Comparison of ENCODE assay signal across 8 cellular contexts in genomic region chr4:13627606-13628301, GRCh38. TPM values are rescaled to one million over a fixed set of nuclear protein-coding genes. Genes with fewer than 3 reads are reported as not detected.
DNase-seq lines count a peak whose midpoint lies in the region; ATAC-seq and TF ChIP-seq lines count a peak whose summit lies in the region.

TSS of gene BOD1L1 (minus strand) at chr4:13627725. CDS start at chr4:13627587, 138 bp downstream.

- H3K9me3 ChIP-seq in IMR-90 (ENCODE audit: control insufficient read depth, insufficient read depth, low read length) (no peaks in the 10 kb centered on the region), PC-3 (ENCODE audit: low read length) (no peaks in the 10 kb centered on the region), esophagus muscularis mucosa (no peaks in the 10 kb centered on the region), muscle layer of duodenum (ENCODE audit: control insufficient read depth in 1 of 2, low read length in 2 of 2) (no peaks in the 10 kb centered on the region)

- H2BK5ac ChIP-seq in IMR-90 (ENCODE audit: low read depth, low read length, poor library complexity, severe bottlenecking): peak within 1 kb of the TSS; percentile 94

- H3K18ac ChIP-seq in IMR-90 (ENCODE audit: low read depth, low read length): peak within 1 kb of the TSS; percentile 72

- H3K27ac ChIP-seq in IMR-90 (ENCODE audit: insufficient read depth, low read length) (peak within 1 kb of the TSS; percentile 90), PC-3 (ENCODE audit: low read length) (peak within 1 kb of the TSS; percentile 79), esophagus muscularis mucosa (replicated peaks in 1 of 4) (peak within 1 kb of the TSS; percentile 91 to 96 (median 94)), muscle layer of duodenum (ENCODE audit: low read length) (peak within 1 kb of the TSS; percentile 98)

- dilution Hi-C loops in IMR-90 (cut with HindIII; ENCODE audit: low sequenced_read_pairs, unreplicated experiment): no loop called here

- peaks cover 2% of the 10 kb centered on the region; the same call in 1 of the 2 replicates for H3K9me1 ChIP-seq in IMR-90 (ENCODE audit: insufficient read depth, low read length)

- peak within 1 kb of the TSS; percentile 74 for H2AK5ac ChIP-seq in IMR-90 (ENCODE audit: low read depth, low read length)

- no peaks in the 10 kb centered on the region for H4K20me1 ChIP-seq in IMR-90 (ENCODE audit: insufficient read depth, low read length)
- H4K20me1 ChIP-seq in PC-3 (ENCODE audit: low read length): peaks cover 6% of the 10 kb centered on the region; the same call in 1 of the 2 replicates

- peak within 1 kb of the TSS; percentile 97 for H3K14ac ChIP-seq in IMR-90 (replicated peaks; ENCODE audit: low read depth, low read length)

- peak; percentile 91 for ATAC-seq in GM21528 (IDR thresholded peaks at IDR 0.05; ENCODE audit: low FRiP score, unreplicated experiment)
- ATAC-seq in IMR-90 (ENCODE audit: low read depth): peak; percentile 94
- ATAC-seq in PC-3: peak; percentile 88

- peaks cover 7 to 25% of the 10 kb centered on the region in 2 experiments for H3K79me1 ChIP-seq in IMR-90 (ENCODE audit: low read depth in 1 of 2, low read length in 2 of 2)

- DNase-seq in DMS153 treated with DMSO at 0.1 percent for 48 hours (lab: John Stamatoyannopoulos, UW; ENCODE audit: unreplicated experiment) (peak; percentile 47), IMR-90 (peak; percentile 89), PC-3 (peak; percentile 87), esophagus muscularis mucosa (ENCODE audit: extremely low spot score) (peak; percentile 95)
- DNase-seq in activated T-cell treated with anti-CD3 and anti-CD28 coated beads, Interleukin-2, amount 50 U/mL, for 1 hour: peak; percentile 81
- DNase-seq in stimulated activated CD8-positive, alpha-beta memory T cell treated with anti-CD3 and anti-CD28 coated beads, Interleukin-7, amount 100 ng/mL, for 4 hours (ENCODE audit: low read depth in 2 of 2): peak; percentile 56 to 73

- H3K4me2 ChIP-seq in IMR-90 (ENCODE audit: low read depth, low read length) (peak within 1 kb of the TSS; percentile 100), PC-3 (ENCODE audit: low read length) (peak within 1 kb of the TSS; percentile 86)

- H3K27me3 ChIP-seq in IMR-90 (ENCODE audit: control insufficient read depth, insufficient read depth, low read length) (no peaks in the 10 kb centered on the region), PC-3 (ENCODE audit: low read length) (no peaks in the 10 kb centered on the region), esophagus muscularis mucosa (no peaks in the 10 kb centered on the region), muscle layer of duodenum (ENCODE audit: low read depth, low read length) (no peaks in the 10 kb centered on the region)

- H3K79me2 ChIP-seq in PC-3 (ENCODE audit: low read length): peaks cover 45% of the 10 kb centered on the region

- H4K91ac ChIP-seq in IMR-90 (ENCODE audit: insufficient read depth, low read depth, low read length): peak within 1 kb of the TSS; percentile 89

- peak within 1 kb of the TSS; percentile 100 for H2AFZ ChIP-seq in IMR-90 (replicated peaks; ENCODE audit: low read length, poor library complexity)
- H2AFZ ChIP-seq in PC-3 (ENCODE audit: low read length): peak within 1 kb of the TSS; percentile 86

- peak within 1 kb of the TSS; percentile 54; the same call in 1 of the 3 replicates for H2BK15ac ChIP-seq in IMR-90 (ENCODE audit: low read depth, low read length)

- BruUV-seq in IMR-90 (replicated peaks; lab: Mats Ljungman, UMichigan): TSS peak; percentile 97
- TSS peak; percentile 87 for BruUV-seq in PC-3 (replicated peaks; lab: Mats Ljungman, UMichigan)

- in situ Hi-C loops in IMR-90 (cut with MboI; ENCODE audit: low sequenced_read_pairs): loop anchor here (25.0 kb wide), 1 partner anchor 1835 kb away; the partner anchor contains the start of gene CC2D2A

- H4K5ac ChIP-seq in IMR-90 (ENCODE audit: low read depth, low read length): peak within 1 kb of the TSS; percentile 100

- peaks cover 5% of the 10 kb centered on the region for H3K4me1 ChIP-seq in IMR-90 (ENCODE audit: control insufficient read depth, insufficient read depth, low read length)
- peaks cover 15% of the 10 kb centered on the region for H3K4me1 ChIP-seq in PC-3 (ENCODE audit: insufficient read depth, low read length)
- H3K4me1 ChIP-seq in esophagus muscularis mucosa: peaks cover 24 to 46% (median 36%) of the 10 kb centered on the region in 4 donors
- H3K4me1 ChIP-seq in muscle layer of duodenum (ENCODE audit: control insufficient read depth in 1 of 2, insufficient read depth in 2 of 2, low read length in 2 of 2): peaks cover 7 to 31% of the 10 kb centered on the region in 2 donors

- TF ChIP-seq RAD21 in IMR-90 (IDR thresholded peaks at IDR 0.05; ENCODE audit: low read length): peak; percentile 6; the same call in 1 of the 2 replicates

- H3K9ac ChIP-seq in IMR-90 (ENCODE audit: low read depth, low read length): peak within 1 kb of the TSS; percentile 100
- peak within 1 kb of the TSS; percentile 98 for H3K9ac ChIP-seq in PC-3 (ENCODE audit: low read length)

- H3K4me3 ChIP-seq in IMR-90 (ENCODE audit: insufficient read depth, low read depth, low read length) (peak within 1 kb of the TSS; percentile 94), PC-3 (ENCODE audit: low read length) (peak within 1 kb of the TSS; percentile 97), esophagus muscularis mucosa (peak within 1 kb of the TSS; percentile 81 to 95 (median 85)), muscle layer of duodenum (ENCODE audit: low read depth in 1 of 2, low read length in 2 of 2) (peak within 1 kb of the TSS; percentile 97 to 99)

- CTCF ChIA-PET in IMR-90 (lab: Yijun Ruan, JAX): interaction anchor here (0.6 to 1.6 kb wide), 2 partner anchors 26 to 276 kb away, joined by 3 to 5 read pairs; no protein-coding TSS in a partner anchor
- CTCF ChIA-PET in PC-3 (lab: Charles Lee): interaction anchor here (0.8 kb wide), 1 partner anchor 26 kb away, joined by 4 read pairs; no protein-coding TSS in a partner anchor

- peak within 1 kb of the TSS; percentile 94 for H3K56ac ChIP-seq in IMR-90 (ENCODE audit: extremely low read depth, insufficient read depth, low read length)

- WGBS in IMR-90 (ENCODE audit: extremely low coverage in 2 of 2, insufficient read length in 1 of 2), 2 experiments: 0% methylated on average over 48 of the region's 55 CpGs; no CpG with 5 or more reads in 1 of the 2 experiments
- under 1% methylated on average over 44 of the region's 55 CpGs for WGBS in esophagus muscularis mucosa

- TF ChIP-seq CTCF in IMR-90 (conservative IDR thresholded peaks at IDR 0.05; ENCODE audit: low read depth, low read length) (peak; percentile 53), PC-3 (conservative IDR thresholded peaks at IDR 0.05; ENCODE audit: low read depth, low read length) (peak; percentile 41), esophagus muscularis mucosa (IDR thresholded peaks at IDR 0.05) (peak; percentile 36 to 51 (median 43))

- H3K36me3 ChIP-seq in IMR-90 (ENCODE audit: control insufficient read depth, insufficient read depth, low read length): no peaks in the 10 kb centered on the region
- no peaks in the 10 kb centered on the region for H3K36me3 ChIP-seq in PC-3 (ENCODE audit: low read depth, low read length)
- no peaks in the 10 kb centered on the region for H3K36me3 ChIP-seq in esophagus muscularis mucosa
- peaks cover 0 to 6% of the 10 kb centered on the region in 2 donors for H3K36me3 ChIP-seq in muscle layer of duodenum (ENCODE audit: control insufficient read depth in 1 of 2, insufficient read depth in 2 of 2, low read length in 2 of 2)

- H2BK120ac ChIP-seq in IMR-90 (ENCODE audit: low read depth, low read length): peak within 1 kb of the TSS; percentile 62

- POLR2A ChIA-PET in IMR-90 (lab: Charles Lee; ENCODE audit: unreplicated experiment) (interaction anchor here (0.5 to 0.6 kb wide), 2 partner anchors 291 to 1380 kb away, joined by 3 to 4 read pairs; no protein-coding TSS in a partner anchor), PC-3 (lab: Charles Lee; ENCODE audit: unreplicated experiment) (interaction anchor here (0.6 to 1.3 kb wide), 2 partner anchors 13 to 366 kb away, joined by 3 to 4 read pairs; no protein-coding TSS in a partner anchor)

- H3F3A ChIP-seq in PC-3 (ENCODE audit: low read length, unreplicated experiment): no peaks in the 10 kb centered on the region

- H2BK20ac ChIP-seq in IMR-90 (ENCODE audit: low read depth, low read length): no peak within 1 kb of the TSS

- peak within 1 kb of the TSS; percentile 89 for H3K23ac ChIP-seq in IMR-90 (ENCODE audit: low read depth, low read length)

- H4K8ac ChIP-seq in IMR-90 (ENCODE audit: low read depth in 2 of 2, low read length in 2 of 2): peak within 1 kb of the TSS; percentile 99 to 100

- H3K4ac ChIP-seq in IMR-90 (ENCODE audit: low read depth, low read length): peak within 1 kb of the TSS; percentile 93

- TF ChIP-seq EP300 in esophagus muscularis mucosa (IDR thresholded peaks at IDR 0.05): no peak

- peak within 1 kb of the TSS; percentile 93 for H2AK9ac ChIP-seq in IMR-90 (replicated peaks; ENCODE audit: low read depth, low read length, poor library complexity)

- TF ChIP-seq POLR2A in IMR-90 (IDR thresholded peaks at IDR 0.05; ENCODE audit: low read depth, low read length) (peak; percentile 89), esophagus muscularis mucosa (IDR thresholded peaks at IDR 0.05; ENCODE audit: low read depth) (peak; percentile 40)

- intact Hi-C loops in IMR-90 (cut with micrococcal nuclease) (loop anchor here (2.0 kb wide), 1 partner anchor 1375 kb away; the partner anchor contains the start of gene CPEB2), PC-3 (cut with micrococcal nuclease) (no loop called here), esophagus muscularis mucosa (cut with DNase I) (no loop called here)

- no peaks in the 10 kb centered on the region for H3K9me2 ChIP-seq in PC-3 (replicated peaks; ENCODE audit: low read length)

TF ChIP-seq in IMR-90, 13 proteins besides CTCF, POLR2A, EP300 and RAD21 (continues in another document):
- TF ChIP-seq RCOR1 (IDR thresholded peaks at IDR 0.05; ENCODE audit: insufficient replicate concordance, low read length) (no peak), CEBPB (IDR thresholded peaks at IDR 0.05; ENCODE audit: low read depth, low read length) (peak; percentile 46; the same call in 1 of the 2 replicates), BHLHE40 (IDR thresholded peaks at IDR 0.05; ENCODE audit: low read depth, low read length) (no peak), NFE2L2 (IDR thresholded peaks at IDR 0.05; ENCODE audit: low read depth, low read length) (no peak), MAFK (IDR thresholded peaks at IDR 0.05; ENCODE audit: low read depth, low read length) (no peak)

RNA-seq across cellular contexts. Expression of gene BOD1L1, which starts in this region (rescaled TPM):
- total RNA-seq in IMR-90 (2012; rRNA removed) (26.9 and 34.4 TPM in 2 replicates), PC-3 (2014; rRNA removed) (22.0 and 27.2 TPM in 2 replicates), esophagus muscularis mucosa (10 to 100 TPM; 30.3 to 39.8 (median 34.8) TPM)
- polyA plus RNA-seq in IMR-90 (2012; rRNA removed): 11.0 and 13.5 TPM in 2 replicates
- 2.2 and 2.6 TPM in 2 replicates for polyA plus RNA-seq in IMR-90 (2012; cell fraction: cytosol; rRNA removed)
- 3.8 and 36.0 TPM in 2 replicates for polyA plus RNA-seq in IMR-90 (2012; cell fraction: nucleus; rRNA removed; ENCODE audit: low replicate concordance)

Comparison
In these comparisons a context has a peak if more than half of its experiments do, and no peak if none do; other contexts are left out.
1. Peak in every context shown above with its lines: DNase-seq, ATAC-seq, H3K4me3 ChIP-seq and H3K27ac ChIP-seq.